ENCODE assay signal across 2 cellular contexts in genomic region chr5:126812199-126812570, GRCh38.
TF ChIP-seq lines count a peak whose summit lies in the region.

No MANE protein-coding gene starts in this region.

TF ChIP-seq in liver, 16 proteins besides CTCF, POLR2A, EP300 and RAD21 (continued from another document):
- TF ChIP-seq TAF1 (conservative IDR thresholded peaks at IDR 0.05) = no peak
- no peak for TF ChIP-seq HNF4A (conservative IDR thresholded peaks at IDR 0.05)
- TF ChIP-seq ZBTB33 (IDR thresholded peaks at IDR 0.05) = no peak
- no peak for TF ChIP-seq MAX (IDR thresholded peaks at IDR 0.05)
- no peak for TF ChIP-seq YY1 (IDR thresholded peaks at IDR 0.05)
- TF ChIP-seq SP1 (IDR thresholded peaks at IDR 0.05) = no peak
- TF ChIP-seq NR2F2 (IDR thresholded peaks at IDR 0.05) = no peak
- no peak for TF ChIP-seq HNF4G (IDR thresholded peaks at IDR 0.05)
- TF ChIP-seq FOXA1 (IDR thresholded peaks at IDR 0.05) = no peak
- no peak for TF ChIP-seq EGR1 (IDR thresholded peaks at IDR 0.05; ENCODE audit: low read depth in 2 of 2)
- TF ChIP-seq ATF3 (IDR thresholded peaks at IDR 0.05) = no peak
- no peak for TF ChIP-seq JUND (IDR thresholded peaks at IDR 0.05)
- TF ChIP-seq RXRA (IDR thresholded peaks at IDR 0.05) = no peak
- no peak for TF ChIP-seq REST (IDR thresholded peaks at IDR 0.05)
TF ChIP-seq in liver: peak in this region for 0.

TF ChIP-seq in HepG2, 621 proteins besides CTCF, POLR2A, EP300 and RAD21:
- TF ChIP-seq SKIL (CRISPR knock-in tag; IDR thresholded peaks at IDR 0.05; ENCODE audit: borderline replicate concordance) (no peak), PITX1 (CRISPR knock-in tag; IDR thresholded peaks at IDR 0.05) (no peak), AFF4 (CRISPR knock-in tag; IDR thresholded peaks at IDR 0.05) (no peak), ZNF275 (CRISPR knock-in tag; IDR thresholded peaks at IDR 0.05; ENCODE audit: borderline replicate concordance) (no peak), ZNF550 (CRISPR knock-in tag; IDR thresholded peaks at IDR 0.05; ENCODE audit: borderline replicate concordance) (no peak), GABPB1 (CRISPR knock-in tag; IDR thresholded peaks at IDR 0.05) (no peak), ZNF530 (CRISPR knock-in tag; IDR thresholded peaks at IDR 0.05; ENCODE audit: low read depth) (no peak), SMAD3 (CRISPR knock-in tag; IDR thresholded peaks at IDR 0.05) (no peak), ZNF790 (CRISPR knock-in tag; IDR thresholded peaks at IDR 0.05; ENCODE audit: borderline replicate concordance) (no peak), ZNF343 (CRISPR knock-in tag; IDR thresholded peaks at IDR 0.05) (no peak), ZNF569 (CRISPR knock-in tag; IDR thresholded peaks at IDR 0.05; ENCODE audit: borderline replicate concordance) (no peak), HOXD1 (CRISPR knock-in tag; IDR thresholded peaks at IDR 0.05) (no peak), SUZ12 (IDR thresholded peaks at IDR 0.05; ENCODE audit: low read depth, low read length) (no peak), IRF2 (CRISPR knock-in tag; IDR thresholded peaks at IDR 0.05) (no peak), SPEN (CRISPR knock-in tag; IDR thresholded peaks at IDR 0.05; ENCODE audit: low read depth) (no peak), KLF15 (CRISPR knock-in tag; IDR thresholded peaks at IDR 0.05; ENCODE audit: borderline replicate concordance) (no peak), ATF6 (CRISPR knock-in tag; conservative IDR thresholded peaks at IDR 0.05) (no peak), ZNF362 (CRISPR knock-in tag; IDR thresholded peaks at IDR 0.05; ENCODE audit: borderline replicate concordance) (no peak), JUNB (CRISPR knock-in tag; IDR thresholded peaks at IDR 0.05; ENCODE audit: borderline replicate concordance) (no peak), GPN1 (CRISPR knock-in tag; IDR thresholded peaks at IDR 0.05; ENCODE audit: borderline replicate concordance) (no peak)
